ENCODE assay signal across 11 cellular contexts in the genomic region with DNA sequence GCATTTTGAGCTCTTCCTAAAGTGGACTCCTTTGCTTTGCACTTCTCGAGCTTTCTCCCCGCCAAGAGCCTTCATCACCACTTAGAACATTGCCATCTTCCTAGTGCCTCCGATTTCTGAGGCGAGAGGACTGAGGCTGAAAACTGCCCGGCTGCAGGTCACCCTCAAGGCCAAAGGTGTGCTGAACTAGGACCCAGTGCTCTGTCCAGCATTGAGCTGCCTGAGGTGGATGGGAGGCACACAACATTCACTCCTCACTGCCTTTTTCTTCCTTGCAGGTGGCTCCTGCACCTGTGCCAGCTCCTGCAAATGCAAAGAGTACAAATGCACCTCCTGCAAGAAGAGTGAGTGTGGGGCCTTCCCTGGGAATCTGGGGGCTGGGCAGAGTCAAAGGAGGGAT. TPM values are rescaled to one million over a fixed set of nuclear protein-coding genes. Genes with fewer than 3 reads are reported as not detected.
DNase-seq lines count a peak whose midpoint lies in the region; ATAC-seq and TF ChIP-seq lines count a peak whose summit lies in the region.
"Had no signal": no experiment of that assay in that cellular context is flagged by ENCODE, and none has a peak within 500 bp of the region (broad histone marks: within the 10 kb centered on the region; RNA-seq: fewer than 3 reads in every experiment).

No MANE protein-coding gene starts in this region.

- no peak overlapping the region for H3K9ac ChIP-seq in adipocyte (ENCODE audit: low read length)

- H3K4me3 ChIP-seq in heart right ventricle (peak overlapping the region in 8 of 10 donors; percentile 11 to 49 (median 42)), adipocyte (ENCODE audit: low read length) (peak overlapping the region; percentile 71), lower lobe of right lung (peak overlapping the region; percentile 49), vagina (peak overlapping the region; percentile 27 to 35), foreskin fibroblast (ENCODE audit: low read depth in 1 of 2, low read length in 2 of 2) (no peak overlapping the region)
- H3K4me3 ChIP-seq: GM12878, mucosa of descending colon, SK-N-MC had no signal

- H3K4me1 ChIP-seq in heart right ventricle, result peaks cover 0 to 25% (median 14%) of the 10 kb centered on the region in 9 donors
- H3K4me1 ChIP-seq in adipocyte (ENCODE audit: control insufficient read depth, insufficient read depth, low read length), result peaks cover 14% of the 10 kb centered on the region
- peaks cover 21% of the 10 kb centered on the region for H3K4me1 ChIP-seq in lower lobe of right lung
- peaks cover 14% of the 10 kb centered on the region for H3K4me1 ChIP-seq in vagina

- H3K27me3 ChIP-seq in heart right ventricle (peaks cover 0 to 95% (median 49%) of the 10 kb centered on the region in 7 donors), adipocyte (replicated peaks; ENCODE audit: control insufficient read depth, insufficient read depth, low read length) (peaks cover 40% of the 10 kb centered on the region), lower lobe of right lung (ENCODE audit: low read depth) (peaks cover 33% of the 10 kb centered on the region), vagina (no peaks in the 10 kb centered on the region)

- no peak for TF ChIP-seq POLR2A in vagina (IDR thresholded peaks at IDR 0.05)

- intact Hi-C loops in heart right ventricle (cut with DNase I) (loop anchor here in 5 of 10 donors (5.0 kb wide), 2 partner anchors 37 to 38 kb away; partner anchors contain the start of genes MT2A (in 4 of the 5) and MT1X (in 1 of the 5)), cardiac septum (cut with DNase I) (no loop called here), lower lobe of right lung (cut with DNase I) (no loop called here), vagina (cut with DNase I) (no loop called here)

- ATAC-seq in heart right ventricle (no peak), lower lobe of right lung (no peak)

- WGBS in heart right ventricle, 2 donors, result 43 to 51% methylated on average over 5 of the region's 5 CpGs

- no peaks in the 10 kb centered on the region for H3K36me3 ChIP-seq in heart right ventricle
- no peaks in the 10 kb centered on the region for H3K36me3 ChIP-seq in adipocyte (ENCODE audit: control insufficient read depth, insufficient read depth, low read length, severe bottlenecking)
- no peaks in the 10 kb centered on the region for H3K36me3 ChIP-seq in lower lobe of right lung
- no peaks in the 10 kb centered on the region for H3K36me3 ChIP-seq in vagina

- in situ Hi-C loops in KBM-7 (cut with MboI; ENCODE audit: low pct_unique_long_range_greater_than_20kb, low sequenced_read_pairs), result no loop called here

- H3K27ac ChIP-seq in heart right ventricle (no peak overlapping the region), lower lobe of right lung (no peak overlapping the region), vagina (no peak overlapping the region)
- H3K27ac ChIP-seq: SK-N-MC had no signal

- DNase-seq in heart right ventricle (no peak), cardiac septum (ENCODE audit: low spot score) (no peak), adipocyte (ENCODE audit: low read depth) (no peak), lower lobe of right lung (no peak), vagina (ENCODE audit: extremely low spot score in 2 of 2) (no peak), foreskin fibroblast (no peak), retina (no peak), KBM-7 (no peak)

- H3K9me3 ChIP-seq in heart right ventricle (no peaks in the 10 kb centered on the region), adipocyte (ENCODE audit: control insufficient read depth, low read length) (no peaks in the 10 kb centered on the region), lower lobe of right lung (no peaks in the 10 kb centered on the region), vagina (no peaks in the 10 kb centered on the region)
- H3K9me3 ChIP-seq: mucosa of descending colon had no signal

- TF ChIP-seq CTCF in heart right ventricle (IDR thresholded peaks at IDR 0.05), result no peak
- TF ChIP-seq CTCF in lower lobe of right lung (IDR thresholded peaks at IDR 0.05), result no peak
- no peak for TF ChIP-seq CTCF in vagina (IDR thresholded peaks at IDR 0.05)
- no peak for TF ChIP-seq CTCF in foreskin fibroblast (IDR thresholded peaks at IDR 0.05; ENCODE audit: low read depth, low read length)

RNA-seq across cellular contexts. Expression of gene MT1A, which starts 5.4 kb away (rescaled TPM):
- 10 to 100 TPM in 1 of 10 donors, 1 to 10 TPM in 5, under 1 TPM in 2, not detected in 2; 0.71 to 67.7 (median 2.6) TPM for total RNA-seq in heart right ventricle
- 100 to 1,000 TPM in 1 of 2 donors, 10 to 100 TPM in 1; 11.1 to 102 TPM for polyA plus RNA-seq in heart right ventricle
- 1.5 TPM for total RNA-seq in cardiac septum
- total RNA-seq in lower lobe of right lung, result 4.7 TPM
- total RNA-seq in vagina, result 110 TPM
- total RNA-seq: GM12878 had no signal
- polyA plus RNA-seq: GM12878 had no signal

RNA-seq across cellular contexts. Expression of gene MT1B, which starts 7.9 kb away (rescaled TPM):
- total RNA-seq in heart right ventricle (not detected), cardiac septum (not detected), lower lobe of right lung (not detected), vagina (not detected)
- polyA plus RNA-seq in heart right ventricle, result not detected
- total RNA-seq: GM12878, mucosa of descending colon had no signal
- polyA plus RNA-seq: GM12878 had no signal

RNA-seq across cellular contexts. Expression of gene MT1M, which starts 11.4 kb away (rescaled TPM):
- total RNA-seq in heart right ventricle, result 10 to 100 TPM in 1 of 10 donors, 1 to 10 TPM in 5, under 1 TPM in 4; 0.75 to 24.3 (median 1.7) TPM
- polyA plus RNA-seq in heart right ventricle, result 10 to 100 TPM; 11.9 to 25.4 TPM
- 1.1 TPM for total RNA-seq in cardiac septum
- total RNA-seq in lower lobe of right lung, result 29.8 TPM
- 63.3 TPM for total RNA-seq in vagina
- total RNA-seq: GM12878 had no signal
- polyA plus RNA-seq: GM12878 had no signal

RNA-seq across cellular contexts. Expression of gene MT1F, which starts 13.9 kb away (rescaled TPM):
- 1 to 10 TPM in 9 of 10 donors, under 1 TPM in 1; 0.98 to 7.7 (median 2.4) TPM for total RNA-seq in heart right ventricle
- 1 to 10 TPM; 2.0 to 2.4 TPM for polyA plus RNA-seq in heart right ventricle
- total RNA-seq in cardiac septum, result 2.2 TPM
- 12.6 TPM for total RNA-seq in lower lobe of right lung
- 16.0 TPM for total RNA-seq in vagina

RNA-seq across cellular contexts. Expression of gene MT1E, which starts 18.3 kb away (rescaled TPM):
- total RNA-seq in heart right ventricle (100 to 1,000 TPM in 5 of 10 donors, 10 to 100 TPM in 5; 83.3 to 164 (median 97.0) TPM), cardiac septum (36.1 TPM), lower lobe of right lung (158 TPM), vagina (564 TPM)
- polyA plus RNA-seq in heart right ventricle, result 100 to 1,000 TPM in 1 of 2 donors, 10 to 100 TPM in 1; 31.9 to 268 TPM

Comparison
In these comparisons a context has a peak if more than half of its experiments do, and no peak if none do; other contexts are left out.
1. H3K4me3 ChIP-seq: peak in heart right ventricle (8 of 10), adipocyte (single experiment), lower lobe of right lung (single experiment) and vagina (2 of 2); none in foreskin fibroblast (0 of 2).